Comparison of ENCODE assay signal across 8 cellular contexts in the genomic region with DNA sequence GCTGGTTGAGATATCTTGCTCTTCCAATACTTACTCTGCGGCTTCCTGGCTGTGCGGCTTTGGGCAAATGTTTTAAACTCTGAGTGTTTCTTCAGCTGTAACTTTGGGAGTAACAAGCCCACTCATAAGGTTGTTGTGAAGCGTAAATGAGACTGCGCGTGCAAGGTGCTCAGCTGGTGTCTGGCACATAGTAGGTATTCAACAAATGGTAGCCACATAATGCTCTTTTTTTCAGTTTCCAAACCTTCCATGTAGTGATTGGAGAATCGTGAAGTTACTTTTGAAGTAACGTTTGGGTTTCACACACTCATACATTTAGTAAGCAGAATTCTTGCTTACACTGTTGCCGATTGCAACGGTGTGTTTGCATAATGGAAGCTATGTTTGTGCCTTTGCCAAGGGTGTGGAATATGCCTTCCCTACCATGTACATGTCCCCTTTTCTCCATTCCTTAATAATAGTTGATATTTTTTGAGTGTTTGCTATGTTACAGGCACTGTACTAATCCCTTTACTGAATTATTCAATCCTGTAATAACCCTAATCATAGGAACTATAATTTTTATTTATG. TPM values are rescaled to one million over a fixed set of nuclear protein-coding genes. Genes with fewer than 3 reads are reported as not detected.
DNase-seq lines count a peak whose midpoint lies in the region; ATAC-seq, FAIRE-seq and TF ChIP-seq lines count a peak whose summit lies in the region.

No MANE protein-coding gene starts in this region.

- no peak overlapping the region for H2BK12ac ChIP-seq in H1 (ENCODE audit: low read depth, low read length)

- H3K4me3 Mint-ChIP-seq in CD4-positive, alpha-beta memory T cell, result peak overlapping the region; percentile 91 to 98 (median 96)
- H3K4me3 Mint-ChIP-seq in neural crest cell, result peak overlapping the region; percentile 92

- TF ChIP-seq CTCF in H1 (IDR thresholded peaks at IDR 0.05; ENCODE audit: control extremely low read depth in 1 of 3, insufficient read depth in 1 of 3, low read depth in 1 of 3, low read length in 3 of 3) (no peak), neural crest cell (conservative IDR thresholded peaks at IDR 0.05) (no peak)

- H3K27me3 ChIP-seq in CD4-positive, alpha-beta memory T cell (ENCODE audit: insufficient read depth, low read length), result no peaks in the 10 kb centered on the region
- H3K27me3 ChIP-seq in NT2/D1 (ENCODE audit: insufficient read depth, insufficient read length), result no peaks in the 10 kb centered on the region
- H3K27me3 ChIP-seq in H1 (replicated peaks in 1 of 4; ENCODE audit: control insufficient read depth in 3 of 4, extremely low read depth in 1 of 4, insufficient read depth in 3 of 4, low read length in 3 of 4), result no peaks in the 10 kb centered on the region; a peak in 1 of 7 replicates

- peaks cover 22 to 42% (median 35%) of the 10 kb centered on the region in 4 donors for H3K4me1 Mint-ChIP-seq in CD4-positive, alpha-beta memory T cell
- H3K4me1 Mint-ChIP-seq in neural crest cell, result peaks cover 16% of the 10 kb centered on the region

- TF ChIP-seq POLR2A in H1 (IDR thresholded peaks at IDR 0.05; ENCODE audit: control extremely low read depth in 1 of 2, low read depth in 2 of 2, low read length in 2 of 2), result no peak

- peak overlapping the region; percentile 95 to 99 (median 97) for H3K27ac Mint-ChIP-seq in CD4-positive, alpha-beta memory T cell
- H3K27ac Mint-ChIP-seq in neural crest cell (ENCODE audit: unreplicated experiment), result no peak overlapping the region

- no peaks in the 10 kb centered on the region for H3K27me3 Mint-ChIP-seq in CD4-positive, alpha-beta memory T cell
- H3K27me3 Mint-ChIP-seq in neural crest cell (ENCODE audit: low read depth), result peaks cover 32% of the 10 kb centered on the region

- H3K56ac ChIP-seq in H1 (replicated peaks; ENCODE audit: insufficient read length, low read depth, low read length), result no peak overlapping the region

- WGBS in H1 (ENCODE audit: extremely low coverage in 1 of 2, insufficient coverage in 1 of 2, insufficient read length in 1 of 2, insufficient replicate concordance in 2 of 2, low coverage in 1 of 2, low lambda C conversion rate in 2 of 2, missing lambda C conversion rate in 1 of 2), 2 experiments, result 45% methylated on average over 9 of the region's 9 CpGs; no CpG with 5 or more reads in 1 of the 2 experiments

- no peak overlapping the region for H3K14ac ChIP-seq in H1 (ENCODE audit: insufficient read length)

- peak overlapping the region; percentile 85 for H3K27ac ChIP-seq in CD4-positive, alpha-beta memory T cell (ENCODE audit: low read depth, low read length)
- H3K27ac ChIP-seq in H1 (ENCODE audit: low read depth, low read length), result peak overlapping the region; percentile 87; the same call in 1 of the 2 replicates

- H3K4me1 ChIP-seq in CD4-positive, alpha-beta memory T cell (ENCODE audit: insufficient read depth, low read length), result peaks cover 27% of the 10 kb centered on the region
- H3K4me1 ChIP-seq in NT2/D1 (ENCODE audit: insufficient read depth, insufficient read length), result peaks cover 3% of the 10 kb centered on the region
- peaks cover 0 to 4% (median 2%) of the 10 kb centered on the region in 4 experiments; a peak in 4 of 7 replicates for H3K4me1 ChIP-seq in H1 (replicated peaks in 1 of 4; ENCODE audit: control insufficient read depth in 3 of 4, insufficient read depth in 4 of 4, low read length in 3 of 4)

- no peaks in the 10 kb centered on the region for H3K36me3 ChIP-seq in CD4-positive, alpha-beta memory T cell (ENCODE audit: insufficient read depth, low read length)
- H3K36me3 ChIP-seq in NT2/D1 (ENCODE audit: insufficient read depth, insufficient read length, low read length) (no peaks in the 10 kb centered on the region), H1 (ENCODE audit: control insufficient read depth in 2 of 4, insufficient read depth in 4 of 4, low read length in 3 of 4) (no peaks in the 10 kb centered on the region)

- no peak overlapping the region for H4K8ac ChIP-seq in H1 (ENCODE audit: extremely low read depth, insufficient read depth, low read length)

- H3K4me2 ChIP-seq in H1 (ENCODE audit: insufficient read depth in 1 of 2, low read depth in 2 of 2, low read length in 2 of 2), result peak overlapping the region; percentile 77 to 100

- CTCF ChIA-PET in CD4-positive, alpha-beta memory T cell (lab: Charles Lee; ENCODE audit: partially characterized antibody), result interaction anchor here (1.1 to 6.1 kb wide), 6 partner anchors 8 to 385 kb away, joined by 4 to 35 read pairs (median 5); no protein-coding TSS in a partner anchor
- CTCF ChIA-PET in H1 (lab: Charles Lee; ENCODE audit: partially characterized antibody), result interaction anchor here (0.8 to 3.3 kb wide), 6 partner anchors 10 to 238 kb away, joined by 3 to 29 read pairs (median 8); no protein-coding TSS in a partner anchor

- H3K4ac ChIP-seq in H1 (replicated peaks; ENCODE audit: insufficient read length, low read depth, low read length), result no peak overlapping the region

- H3K79me1 ChIP-seq in H1 (ENCODE audit: low read depth, low read length), result peaks cover 2% of the 10 kb centered on the region; the same call in 1 of the 2 replicates

- H2AFZ ChIP-seq in H1 (ENCODE audit: low read length), result peak overlapping the region; percentile 68; the same call in 1 of the 2 replicates

- H4K91ac ChIP-seq in H1 (replicated peaks; ENCODE audit: insufficient read length, low read length), result no peak overlapping the region

- no peak for DNase-seq in CD4-positive, alpha-beta memory T cell
- DNase-seq in NT2/D1 (ENCODE audit: low read depth, low spot score), result no peak
- DNase-seq in H1 (ENCODE audit: low read depth in 1 of 2, low spot score in 2 of 2), result no peak
- no peak for DNase-seq in neural crest cell (ENCODE audit: low read depth, low spot score)
- no peak for DNase-seq in GM19240 (ENCODE audit: insufficient read length, low spot score)
- DNase-seq in stimulated activated CD4-positive, alpha-beta T cell treated with anti-CD3 and anti-CD28 coated beads, Interleukin-4, amount 100 ng/mL, for 1 hour, result no peak
- DNase-seq in D341Med (ENCODE audit: low spot score), result no peak

- intact Hi-C loops in CD4-positive, alpha-beta memory T cell (cut with micrococcal nuclease), result loop anchor here (2.0 kb wide), 2 partner anchors 195 to 329 kb away; no protein-coding TSS in a partner anchor

- POLR2A ChIA-PET in CD4-positive, alpha-beta memory T cell (lab: Charles Lee; ENCODE audit: partially characterized antibody), result interaction anchor here (0.7 to 3.4 kb wide), 4 partner anchors 84 to 160 kb away, joined by 3 to 17 read pairs (median 10); partner anchors contain the start of genes NATD1, TMEM11 and USP22
- POLR2A ChIA-PET in H1 (lab: Charles Lee; ENCODE audit: partially characterized antibody), result interaction anchor here (0.6 to 3.1 kb wide), 7 partner anchors 18 to 112 kb away, joined by 3 to 13 read pairs (median 3); partner anchors contain the start of gene USP22

- H3K23ac ChIP-seq in H1 (ENCODE audit: insufficient read length), result no peak overlapping the region

- peak overlapping the region; percentile 31 to 97 for H3K4me3 ChIP-seq in CD4-positive, alpha-beta memory T cell (ENCODE audit: low read length in 2 of 2)
- H3K4me3 ChIP-seq in NT2/D1 (ENCODE audit: insufficient read length, low read depth) (peak overlapping the region; percentile 75), H1 (ENCODE audit: extremely low read depth in 1 of 4, insufficient read depth in 2 of 4, low read depth in 3 of 4, low read length in 4 of 4) (peak overlapping the region; percentile 66 to 84 (median 76))

- H3K36me3 Mint-ChIP-seq in CD4-positive, alpha-beta memory T cell, result peaks cover 0 to 9% of the 10 kb centered on the region in 2 donors
- peaks cover 2% of the 10 kb centered on the region for H3K36me3 Mint-ChIP-seq in neural crest cell (ENCODE audit: low read depth)

- peak overlapping the region; percentile 89 for H3K9ac ChIP-seq in NT2/D1 (ENCODE audit: insufficient read length, low read depth)
- H3K9ac ChIP-seq in H1 (replicated peaks in 1 of 4; ENCODE audit: extremely low read depth in 1 of 4, low read depth in 3 of 4, low read length in 3 of 4), result peak overlapping the region; percentile 52 to 87 (median 76)

- H3K18ac ChIP-seq in H1 (ENCODE audit: extremely low read depth, low read length), result no peak overlapping the region

- H2BK5ac ChIP-seq in H1 (ENCODE audit: low read depth, low read length), result no peak overlapping the region

- H4K5ac ChIP-seq in H1 (ENCODE audit: insufficient read length, low read depth, low read length), result no peak overlapping the region

- no peak overlapping the region for H2BK20ac ChIP-seq in H1 (ENCODE audit: low read length)

- H2BK15ac ChIP-seq in H1 (ENCODE audit: low read length), result no peak overlapping the region

- no peak overlapping the region for H2BK120ac ChIP-seq in H1 (replicated peaks; ENCODE audit: low read depth, low read length)

- no peaks in the 10 kb centered on the region for H3K9me3 Mint-ChIP-seq in CD4-positive, alpha-beta memory T cell
- no peaks in the 10 kb centered on the region for H3K9me3 Mint-ChIP-seq in neural crest cell

- no peak for FAIRE-seq in H1 (lab: Jason Lieb, UNC)

- no peaks in the 10 kb centered on the region for H4K20me1 ChIP-seq in H1 (replicated peaks in 1 of 2; ENCODE audit: control insufficient read depth in 1 of 2, insufficient read depth in 2 of 2, low read length in 2 of 2)

- H3K79me2 ChIP-seq in H1 (ENCODE audit: control insufficient read depth in 1 of 2, insufficient read depth in 2 of 2, low read length in 2 of 2), result peaks cover 0 to 31% of the 10 kb centered on the region in 2 experiments; a peak in 2 of 4 replicates

- no peak for ATAC-seq in activated CD4-positive, CD25-positive, alpha-beta regulatory T cell treated with anti-CD3 and anti-CD28 coated beads, Interleukin-2, amount 50 U/mL, for 24 hours

- H3K9me3 ChIP-seq in CD4-positive, alpha-beta memory T cell (ENCODE audit: control insufficient read depth in 1 of 2, low read length in 2 of 2), result no peaks in the 10 kb centered on the region
- H3K9me3 ChIP-seq in NT2/D1 (ENCODE audit: insufficient read depth, low read length) (no peaks in the 10 kb centered on the region), H1 (ENCODE audit: insufficient read depth in 2 of 2, low read depth in 1 of 2, low read length in 1 of 2) (no peaks in the 10 kb centered on the region)

- H3K23me2 ChIP-seq in H1 (ENCODE audit: low read depth, low read length), result peaks cover 10% of the 10 kb centered on the region

- TF ChIP-seq RAD21 in H1 (IDR thresholded peaks at IDR 0.05 in 1 of 2, conservative IDR thresholded peaks at IDR 0.05 in 1 of 2; ENCODE audit: low read depth in 2 of 2, low read length in 2 of 2), result no peak

- no peak for TF ChIP-seq EP300 in H1 (IDR thresholded peaks at IDR 0.05; ENCODE audit: borderline replicate concordance in 1 of 2, low read depth in 2 of 2, low read length in 2 of 2)

- H2AK5ac ChIP-seq in H1 (ENCODE audit: low read depth, low read length), result no peak overlapping the region

RNA-seq across cellular contexts. Expression of gene DHRS7B, which starts 0.8 kb away (rescaled TPM):
- 1 to 10 TPM; 8.2 to 9.5 TPM for total RNA-seq in CD4-positive, alpha-beta memory T cell
- 10 to 100 TPM; 10.0 to 10.5 TPM for polyA plus RNA-seq in CD4-positive, alpha-beta memory T cell
- 11.0 and 12.4 TPM in 2 replicates for total RNA-seq in H1 (2021; fragmentation: NEBNext Ultra II Directional; extraction: Animal tissue kit (Norgen Biotek cat#: 25700))
- polyA plus RNA-seq in H1 (2011; rRNA removed), result 23.0 and 27.9 TPM in 2 replicates
- polyA plus RNA-seq in H1 (2011; cell fraction: cytosol; rRNA removed), result 26.3 TPM
- 20.1 TPM for polyA plus RNA-seq in H1 (2011; cell fraction: nucleus; rRNA removed)
- polyA plus RNA-seq in H1 (2012, experiment 1 of 2), result 15.5 to 23.1 TPM (median 19.3 TPM) in 4 replicates
- polyA plus RNA-seq in H1 (2012, experiment 2 of 2), result 8.7 TPM
- 28.4 TPM for polyA plus RNA-seq in H1 (2013, experiment 1 of 2)
- 34.2 TPM for polyA plus RNA-seq in H1 (2013, experiment 2 of 2)
- 31.5 and 36.8 TPM in 2 replicates for polyA minus RNA-seq in H1 (2011; rRNA and poly(A)+ RNA removed)
- 12.3 TPM for polyA minus RNA-seq in H1 (2011; cell fraction: cytosol; rRNA and poly(A)+ RNA removed)
- polyA minus RNA-seq in H1 (2011; cell fraction: nucleus; rRNA and poly(A)+ RNA removed), result 16.1 TPM
- total RNA-seq in neural crest cell, result 14.8 and 15.6 TPM in 2 replicates
